In genomic region chr2:223814764-223815163, GRCh38 we compare ENCODE assay signal across 1 cellular context.
A peak's percentile ranks its signal among the peaks of the same experiment; 100 is the strongest.
TF ChIP-seq lines count a peak whose summit lies in the region.

No MANE protein-coding gene starts in this region.

TF ChIP-seq in HepG2, 621 proteins besides CTCF, POLR2A, EP300 and RAD21:
- peak; percentile 41; the same call in 1 of the 2 replicates for TF ChIP-seq ZNF770 (CRISPR knock-in tag; IDR thresholded peaks at IDR 0.05)
